In the genomic region with DNA sequence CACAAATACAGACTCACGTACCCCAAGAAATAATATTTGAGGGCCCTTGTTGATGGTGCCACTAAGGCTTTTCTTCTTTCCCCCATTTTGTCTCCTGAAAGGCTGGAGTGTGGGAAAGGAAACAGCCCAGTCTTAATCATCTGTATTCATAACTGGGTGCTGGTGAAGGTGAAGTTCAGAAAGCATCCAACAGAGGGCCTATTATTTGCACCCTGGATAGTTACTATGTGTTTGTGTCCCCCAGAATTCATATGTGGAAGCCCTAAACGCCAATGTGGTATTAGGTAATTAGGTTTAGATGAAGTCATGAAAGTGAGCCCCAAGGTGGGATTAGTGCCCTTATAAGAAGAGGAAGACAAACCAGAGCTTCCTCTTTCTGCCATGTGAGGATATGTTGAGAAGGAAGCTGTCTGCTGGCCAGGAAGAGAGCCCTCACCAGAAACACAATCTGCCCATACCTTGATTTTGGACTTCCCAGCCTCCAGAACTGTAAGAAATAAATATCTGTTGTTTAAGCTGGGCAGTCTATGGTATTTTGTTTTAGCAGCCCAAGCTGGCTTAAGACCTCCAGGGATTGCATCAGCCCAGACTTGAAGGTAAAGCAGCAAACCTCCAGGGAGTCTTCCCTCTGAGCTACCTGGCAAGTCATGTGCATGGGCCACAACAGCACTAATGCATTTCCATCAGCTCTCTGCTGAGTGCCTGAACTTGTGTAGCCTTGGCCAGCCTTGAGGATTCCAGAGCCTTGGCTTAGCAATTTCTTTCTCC, we compare ENCODE assay signal across 11 cellular contexts.
DNase-seq lines count a peak whose midpoint lies in the region; ATAC-seq and TF ChIP-seq lines count a peak whose summit lies in the region.
"Had no signal": no experiment of that assay in that cellular context is flagged by ENCODE, and none has a peak within 500 bp of the region (broad histone marks: within the 10 kb centered on the region; RNA-seq: fewer than 3 reads in every experiment).

No MANE protein-coding gene starts in this region.

- TF ChIP-seq CTCF in neural crest cell (conservative IDR thresholded peaks at IDR 0.05) = peak; percentile 39

- no peak overlapping the region for H3K4me3 Mint-ChIP-seq in activated naive CD8-positive, alpha-beta T cell treated with anti-CD3 and anti-CD28 coated beads, Interleukin-2, amount 50 U/mL, for 24 hours
- no peak overlapping the region for H3K4me3 Mint-ChIP-seq in neural crest cell
- H3K4me3 Mint-ChIP-seq: dendritic cell treated with granulocyte-macrophage colony-stimulating factor and Interleukin-4, amounts not matched to agents 40 ng/mL and 50 ng/mL, for 4 days had no signal

- peaks cover 18% of the 10 kb centered on the region for H3K27me3 Mint-ChIP-seq in activated naive CD8-positive, alpha-beta T cell treated with anti-CD3 and anti-CD28 coated beads, Interleukin-2, amount 50 U/mL, for 24 hours
- no peaks in the 10 kb centered on the region for H3K27me3 Mint-ChIP-seq in neural crest cell (ENCODE audit: low read depth)

- peak; percentile 10 for ATAC-seq in activated naive CD8-positive, alpha-beta T cell treated with anti-CD3 and anti-CD28 coated beads, Interleukin-2, amount 50 U/mL, for 24 hours
- ATAC-seq in sciatic nerve = no peak

- DNase-seq in NCI-H748 (lab: John Stamatoyannopoulos, UW; ENCODE audit: unreplicated experiment) (peak; percentile 2), NCI-H748 treated with DMSO at 0.1 percent for 48 hours (lab: John Stamatoyannopoulos, UW) (no peak), LoVo (ENCODE audit: low spot score) (peak; percentile 3), neural crest cell (ENCODE audit: low read depth, low spot score) (no peak), NCI-H2029 (lab: John Stamatoyannopoulos, UW) (no peak), sciatic nerve (ENCODE audit: low spot score) (no peak)
- DNase-seq in activated naive CD8-positive, alpha-beta T cell treated with anti-CD3 and anti-CD28 coated beads, Interleukin-2, amount 50 U/mL, for 24 hours = no peak
- no peak for DNase-seq in activated CD4-positive, alpha-beta T cell treated with anti-CD3 and anti-CD28 coated beads for 4 hours
- DNase-seq: NCI-H226, occipital lobe had no signal

- intact Hi-C loops in sciatic nerve (cut with DNase I) = no loop called here

- no peaks in the 10 kb centered on the region for H3K9me3 Mint-ChIP-seq in activated naive CD8-positive, alpha-beta T cell treated with anti-CD3 and anti-CD28 coated beads, Interleukin-2, amount 50 U/mL, for 24 hours
- H3K9me3 Mint-ChIP-seq in neural crest cell = peaks cover 6% of the 10 kb centered on the region

- peaks cover 8% of the 10 kb centered on the region for H3K4me1 Mint-ChIP-seq in activated naive CD8-positive, alpha-beta T cell treated with anti-CD3 and anti-CD28 coated beads, Interleukin-2, amount 50 U/mL, for 24 hours
- peaks cover 5% of the 10 kb centered on the region for H3K4me1 Mint-ChIP-seq in neural crest cell

- H3K36me3 Mint-ChIP-seq in activated naive CD8-positive, alpha-beta T cell treated with anti-CD3 and anti-CD28 coated beads, Interleukin-2, amount 50 U/mL, for 24 hours (ENCODE audit: low read depth) = no peaks in the 10 kb centered on the region
- no peaks in the 10 kb centered on the region for H3K36me3 Mint-ChIP-seq in neural crest cell (ENCODE audit: low read depth)

- no peak overlapping the region for H3K27ac Mint-ChIP-seq in activated naive CD8-positive, alpha-beta T cell treated with anti-CD3 and anti-CD28 coated beads, Interleukin-2, amount 50 U/mL, for 24 hours
- H3K27ac Mint-ChIP-seq in neural crest cell (ENCODE audit: unreplicated experiment) = no peak overlapping the region
- H3K27ac Mint-ChIP-seq: dendritic cell treated with granulocyte-macrophage colony-stimulating factor and Interleukin-4, amounts not matched to agents 40 ng/mL and 50 ng/mL, for 4 days had no signal

Comparison
In these comparisons a context has a peak if more than half of its experiments do, and no peak if none do; other contexts are left out.
1. DNase-seq: peak in NCI-H748 (single experiment) and LoVo (single experiment); none in NCI-H748 treated with DMSO at 0.1 percent for 48 hours (single experiment), activated naive CD8-positive, alpha-beta T cell treated with anti-CD3 and anti-CD28 coated beads, Interleukin-2, amount 50 U/mL, for 24 hours (single experiment), neural crest cell (single experiment), NCI-H2029 (single experiment), activated CD4-positive, alpha-beta T cell treated with anti-CD3 and anti-CD28 coated beads for 4 hours (0 of 2) and sciatic nerve (single experiment).